Comparison of ENCODE assay signal across 8 cellular contexts in genomic region chr1:2212542-2213491, GRCh38. TPM values are rescaled to one million over a fixed set of nuclear protein-coding genes. Genes with fewer than 3 reads are reported as not detected.
A peak's percentile ranks its signal among the peaks of the same experiment; 100 is the strongest.
DNase-seq lines count a peak whose midpoint lies in the region; ATAC-seq and TF ChIP-seq lines count a peak whose summit lies in the region.

No MANE protein-coding gene starts in this region.

- peak overlapping the region; percentile 15 for H3K4me3 Mint-ChIP-seq in activated naive CD4-positive, alpha-beta T cell treated with anti-CD3 and anti-CD28 coated beads, Interleukin-2, amount 50 U/mL, for 24 hours
- peak overlapping the region in 7 of 8 donors; percentile 12 to 66 (median 48) for H3K4me3 Mint-ChIP-seq in naive B cell

- peak overlapping the region in 3 of 4 donors; percentile 19 to 42 (median 35) for H3K4me3 ChIP-seq in upper lobe of left lung

- H3K27ac ChIP-seq in upper lobe of left lung: peak overlapping the region; percentile 89 to 95 (median 92)

- H3K4me1 Mint-ChIP-seq in activated naive CD4-positive, alpha-beta T cell treated with anti-CD3 and anti-CD28 coated beads, Interleukin-2, amount 50 U/mL, for 24 hours: no peaks in the 10 kb centered on the region
- peaks cover 0 to 3% (median 3%) of the 10 kb centered on the region in 3 donors for H3K4me1 Mint-ChIP-seq in naive B cell

- 6 to 7% methylated on average over 9 to 47 of the region's 49 CpGs for WGBS in upper lobe of left lung, 2 donors

- DNase-seq in NCI-H1417 (lab: John Stamatoyannopoulos, UW) (peak; percentile 33 to 68 (median 55)), NCI-H1417 treated with DMSO at 0.1 percent for 48 hours (lab: John Stamatoyannopoulos, UW) (no peak), NOMO-1 treated with DMSO at 0.1 percent for 48 hours (lab: John Stamatoyannopoulos, UW; ENCODE audit: unreplicated experiment) (peak; percentile 57), fibroblast of the conjunctiva (ENCODE audit: low read depth) (peak; percentile 96), naive B cell (no peak), upper lobe of left lung (peak; percentile 87 to 95), activated gamma-delta T cell (lab: John Stamatoyannopoulos, UW) (no peak)

- H3K9me3 ChIP-seq in upper lobe of left lung: no peaks in the 10 kb centered on the region

- H3K27me3 ChIP-seq in upper lobe of left lung: no peaks in the 10 kb centered on the region

- H3K36me3 Mint-ChIP-seq in activated naive CD4-positive, alpha-beta T cell treated with anti-CD3 and anti-CD28 coated beads, Interleukin-2, amount 50 U/mL, for 24 hours: no peaks in the 10 kb centered on the region
- H3K36me3 Mint-ChIP-seq in naive B cell: no peaks in the 10 kb centered on the region

- no peaks in the 10 kb centered on the region for H3K36me3 ChIP-seq in upper lobe of left lung

- H3K9me3 Mint-ChIP-seq in activated naive CD4-positive, alpha-beta T cell treated with anti-CD3 and anti-CD28 coated beads, Interleukin-2, amount 50 U/mL, for 24 hours: no peaks in the 10 kb centered on the region
- H3K9me3 Mint-ChIP-seq in naive B cell: peaks cover 0 to 1% (median 0%) of the 10 kb centered on the region in 7 donors

- peak; percentile 35 to 72 (median 56) for TF ChIP-seq CTCF in upper lobe of left lung (IDR thresholded peaks at IDR 0.05)

- H3K4me1 ChIP-seq in upper lobe of left lung: peaks cover 47 to 67% (median 50%) of the 10 kb centered on the region in 4 donors

- TF ChIP-seq POLR2A in upper lobe of left lung (IDR thresholded peaks at IDR 0.05): peak in 1 of 4 donors; percentile 58

- no peak overlapping the region for H3K27ac Mint-ChIP-seq in activated naive CD4-positive, alpha-beta T cell treated with anti-CD3 and anti-CD28 coated beads, Interleukin-2, amount 50 U/mL, for 24 hours
- H3K27ac Mint-ChIP-seq in naive B cell: peak overlapping the region in 1 of 6 donors; percentile 29

- TF ChIP-seq EP300 in upper lobe of left lung (IDR thresholded peaks at IDR 0.05): peak in 3 of 4 donors; percentile 11 to 53 (median 18)

- no peaks in the 10 kb centered on the region for H3K27me3 Mint-ChIP-seq in activated naive CD4-positive, alpha-beta T cell treated with anti-CD3 and anti-CD28 coated beads, Interleukin-2, amount 50 U/mL, for 24 hours
- H3K27me3 Mint-ChIP-seq in naive B cell: peaks cover 0 to 10% (median 0%) of the 10 kb centered on the region in 3 donors

- ATAC-seq in naive B cell (ENCODE audit: low read depth in 2 of 2) (peak; percentile 74 to 76), upper lobe of left lung (ENCODE audit: low FRiP score in 2 of 2) (peak; percentile 73 to 79)

RNA-seq across cellular contexts. Expression of gene SKI, which starts 15.3 kb away (rescaled TPM):
- 1 to 10 TPM in 1 of 6 donors, under 1 TPM in 4, not detected in 1; 0.26 to 1.3 (median 0.52) TPM for polyA plus RNA-seq in naive B cell (ENCODE audit: low read depth in 6 of 6)
- total RNA-seq in upper lobe of left lung: 100 to 1,000 TPM in 3 of 6 donors, 10 to 100 TPM in 3; 57.3 to 108 (median 96.9) TPM

RNA-seq across cellular contexts. Expression of gene FAAP20, which starts 18.2 kb away (rescaled TPM):
- polyA plus RNA-seq in naive B cell (ENCODE audit: low read depth in 6 of 6): 10 to 100 TPM; 67.1 to 90.7 (median 77.7) TPM
- total RNA-seq in upper lobe of left lung: 10 to 100 TPM; 26.7 to 88.0 (median 66.8) TPM

Comparison
In these comparisons a context has a peak if more than half of its experiments do, and no peak if none do; other contexts are left out.
1. DNase-seq: peak in NCI-H1417 (3 of 3), NOMO-1 treated with DMSO at 0.1 percent for 48 hours (single experiment), fibroblast of the conjunctiva (single experiment) and upper lobe of left lung (2 of 2); none in NCI-H1417 treated with DMSO at 0.1 percent for 48 hours (single experiment), naive B cell (single experiment) and activated gamma-delta T cell (single experiment).